8 cellular contexts compared by ENCODE assay signal in genomic region chr5:81856948-81857928, GRCh38.
DNase-seq lines count a peak whose midpoint lies in the region; ATAC-seq and TF ChIP-seq lines count a peak whose summit lies in the region.

No MANE protein-coding gene starts in this region.

- ATAC-seq in HG03175 (IDR thresholded peaks at IDR 0.05; ENCODE audit: unreplicated experiment), result peak; percentile 43
- peak; percentile 50; the same call in 1 of the 2 replicates for ATAC-seq in PC-3
- ATAC-seq in naive thymus-derived CD8-positive, alpha-beta T cell, result no peak
- no peak for ATAC-seq in activated CD4-positive, CD25-positive, alpha-beta regulatory T cell treated with anti-CD3 and anti-CD28 coated beads, Interleukin-2, amount 50 U/mL, for 24 hours

- no peaks in the 10 kb centered on the region for H4K20me1 ChIP-seq in PC-3 (ENCODE audit: low read length)

- peak overlapping the region; percentile 62 for H3K4me2 ChIP-seq in PC-3 (ENCODE audit: low read length)

- H3K79me2 ChIP-seq in PC-3 (ENCODE audit: low read length), result no peaks in the 10 kb centered on the region

- H3K4me3 Mint-ChIP-seq in Calu3 (ENCODE audit: low read depth, unreplicated experiment), result peak overlapping the region; percentile 63
- H3K4me3 Mint-ChIP-seq in naive thymus-derived CD8-positive, alpha-beta T cell, result no peak overlapping the region

- no peaks in the 10 kb centered on the region for H3F3A ChIP-seq in PC-3 (ENCODE audit: low read length, unreplicated experiment)

- H3K27me3 Mint-ChIP-seq in Calu3 (ENCODE audit: unreplicated experiment), result no peaks in the 10 kb centered on the region
- H3K27me3 Mint-ChIP-seq in naive thymus-derived CD8-positive, alpha-beta T cell, result no peaks in the 10 kb centered on the region

- POLR2A ChIA-PET in PC-3 (lab: Charles Lee; ENCODE audit: unreplicated experiment), result no interaction called here
- POLR2A ChIA-PET in naive thymus-derived CD8-positive, alpha-beta T cell (lab: Charles Lee), result interaction anchor here (0.6 kb wide), 1 partner anchor 109 kb away, joined by 3 read pairs; no protein-coding TSS in a partner anchor

- H3K9me2 ChIP-seq in PC-3 (replicated peaks; ENCODE audit: low read length), result no peaks in the 10 kb centered on the region

- no peaks in the 10 kb centered on the region for H3K9me3 Mint-ChIP-seq in Calu3 (ENCODE audit: low read depth, unreplicated experiment)
- H3K9me3 Mint-ChIP-seq in naive thymus-derived CD8-positive, alpha-beta T cell, result no peaks in the 10 kb centered on the region

- BruUV-seq in Calu3 (replicated peaks; lab: Mats Ljungman, UMichigan) (no TSS peak), PC-3 (replicated peaks; lab: Mats Ljungman, UMichigan) (no TSS peak)

- no peak overlapping the region for H3K9ac ChIP-seq in PC-3 (ENCODE audit: low read length)

- H2AFZ ChIP-seq in PC-3 (ENCODE audit: low read length), result peak overlapping the region; percentile 68

- H3K4me1 Mint-ChIP-seq in Calu3 (ENCODE audit: low read depth, unreplicated experiment), result peaks cover 22% of the 10 kb centered on the region
- peaks cover 17 to 39% (median 26%) of the 10 kb centered on the region in 4 donors for H3K4me1 Mint-ChIP-seq in naive thymus-derived CD8-positive, alpha-beta T cell

- intact Hi-C loops in Calu3 (cut with micrococcal nuclease; ENCODE audit: unreplicated experiment) (loop anchor here (5.0 to 10.0 kb wide), 2 partner anchors 118 to 430 kb away; partner anchors contain the start of gene ATG10), PC-3 (cut with micrococcal nuclease) (no loop called here)

- 0 out of 2 replicates have a peak, but pooled peaks cover 6% of the 10 kb centered on the region for H3K4me1 ChIP-seq in PC-3 (ENCODE audit: insufficient read depth, low read length)

- H3K27me3 ChIP-seq in PC-3 (ENCODE audit: low read length), result no peaks in the 10 kb centered on the region

- H3K27ac ChIP-seq in PC-3 (ENCODE audit: low read length), result no peak overlapping the region

- peak overlapping the region; percentile 52 for H3K27ac Mint-ChIP-seq in Calu3 (ENCODE audit: unreplicated experiment)
- H3K27ac Mint-ChIP-seq in naive thymus-derived CD8-positive, alpha-beta T cell, result peak overlapping the region in 1 of 10 donors; percentile 9

- H3K36me3 ChIP-seq in PC-3 (ENCODE audit: low read depth, low read length), result no peaks in the 10 kb centered on the region

- DNase-seq in Calu3 (peak; percentile 86), PC-3 (peak; percentile 57), epithelial cell of esophagus (ENCODE audit: low read depth) (peak; percentile 40), midbrain (lab: John Stamatoyannopoulos, UW) (peak; percentile 80)
- DNase-seq in stimulated activated CD4-positive, alpha-beta T cell treated with anti-CD3 and anti-CD28 coated beads, Interleukin-4, amount 100 ng/mL, for 24 hours, result no peak
- no peak for DNase-seq in naive thymus-derived CD8-positive, alpha-beta T cell

- TF ChIP-seq CTCF in Calu3 (IDR thresholded peaks at IDR 0.05; ENCODE audit: unreplicated experiment), result no peak
- TF ChIP-seq CTCF in PC-3 (conservative IDR thresholded peaks at IDR 0.05; ENCODE audit: low read depth, low read length), result peak; percentile 44
- TF ChIP-seq CTCF in epithelial cell of esophagus (IDR thresholded peaks at IDR 0.05; ENCODE audit: insufficient read depth, low read depth, low read length, missing control alignments), result peak; percentile 51

- peaks cover 8% of the 10 kb centered on the region for H3K36me3 Mint-ChIP-seq in Calu3 (ENCODE audit: insufficient read depth, unreplicated experiment)
- no peaks in the 10 kb centered on the region for H3K36me3 Mint-ChIP-seq in naive thymus-derived CD8-positive, alpha-beta T cell

- no peaks in the 10 kb centered on the region for H3K9me3 ChIP-seq in PC-3 (ENCODE audit: low read length)

- H3K4me3 ChIP-seq in PC-3 (ENCODE audit: low read length) (peak overlapping the region; percentile 29; the same call in 1 of the 2 replicates), epithelial cell of esophagus (ENCODE audit: low read length) (no peak overlapping the region)

- CTCF ChIA-PET in Calu3 (lab: Charles Lee), result interaction anchor here (0.7 to 2.0 kb wide), 5 partner anchors 106 to 409 kb away, joined by 3 to 13 read pairs (median 6); partner anchors contain the start of gene SSBP2
- CTCF ChIA-PET in PC-3 (lab: Charles Lee), result interaction anchor here (0.6 to 0.7 kb wide), 2 partner anchors 198 to 332 kb away, joined by 3 read pairs; no protein-coding TSS in a partner anchor

Comparison
In these comparisons a context has a peak if more than half of its experiments do, and no peak if none do; other contexts are left out.
1. DNase-seq: peak in Calu3 (single experiment), PC-3 (single experiment), epithelial cell of esophagus (single experiment) and midbrain (single experiment); none in stimulated activated CD4-positive, alpha-beta T cell treated with anti-CD3 and anti-CD28 coated beads, Interleukin-4, amount 100 ng/mL, for 24 hours (single experiment) and naive thymus-derived CD8-positive, alpha-beta T cell (0 of 10).
2. ATAC-seq: peak in HG03175 (single experiment) and PC-3 (single experiment); none in naive thymus-derived CD8-positive, alpha-beta T cell (0 of 2) and activated CD4-positive, CD25-positive, alpha-beta regulatory T cell treated with anti-CD3 and anti-CD28 coated beads, Interleukin-2, amount 50 U/mL, for 24 hours (0 of 2).